Comparison of ENCODE assay signal across 8 cellular contexts in genomic region chr2:111119004-111119846, GRCh38. TPM values are rescaled to one million over a fixed set of nuclear protein-coding genes. Genes with fewer than 3 reads are reported as not detected.
DNase-seq lines count a peak whose midpoint lies in the region; ATAC-seq lines count a peak whose summit lies in the region.

No MANE protein-coding gene starts in this region.

- peaks cover 11% of the 10 kb centered on the region for H3K36me3 ChIP-seq in Karpas-422 (ENCODE audit: insufficient read depth, low read length)
- H3K36me3 ChIP-seq in iPS-18a (ENCODE audit: control insufficient read depth, low read depth, low read length): peaks cover 5% of the 10 kb centered on the region

- H3K27me3 ChIP-seq in Karpas-422 (ENCODE audit: low read length): no peaks in the 10 kb centered on the region; the same call in 1 of the 2 replicates
- H3K27me3 ChIP-seq in iPS-18a (ENCODE audit: control insufficient read depth, insufficient read depth, low read length): peaks cover 60% of the 10 kb centered on the region

- no peaks in the 10 kb centered on the region for H3K9me2 ChIP-seq in Karpas-422 (replicated peaks; ENCODE audit: insufficient read depth, low read length)

- peaks cover 31% of the 10 kb centered on the region for H3K79me2 ChIP-seq in Karpas-422 (ENCODE audit: low read length)

- H3K4me3 ChIP-seq in Karpas-422 (ENCODE audit: low read length) (peak overlapping the region; percentile 97), iPS-18a (ENCODE audit: low read length) (peak overlapping the region; percentile 55)

- H3K9ac ChIP-seq in Karpas-422 (ENCODE audit: low read length) (peak overlapping the region; percentile 87), iPS-18a (ENCODE audit: low read length) (peak overlapping the region; percentile 12)

- no peaks in the 10 kb centered on the region for H3K9me3 ChIP-seq in Karpas-422 (ENCODE audit: low read length)
- H3K9me3 ChIP-seq in iPS-18a (ENCODE audit: control insufficient read depth, low read depth, low read length): no peaks in the 10 kb centered on the region

- DNase-seq in Karpas-422: peak; percentile 69
- DNase-seq in activated gamma-delta T cell treated with anti-CD3 and anti-CD28 coated beads, Interleukin-2, amount 50 U/mL, for 16 hours (ENCODE audit: low read depth): peak; percentile 26
- DNase-seq in stimulated activated CD4-positive, alpha-beta T cell treated with anti-CD3 and anti-CD28 coated beads, Interleukin-2, amount 100 ng/mL, for 48 hours: peak; percentile 25 to 29
- DNase-seq in anterior cingulate cortex (lab: John Stamatoyannopoulos, UW): no peak
- no peak for DNase-seq in superior temporal gyrus (ENCODE audit: extremely low spot score)

- H3K27ac ChIP-seq in Karpas-422 (ENCODE audit: low read length): no peak overlapping the region; the same call in 1 of the 2 replicates
- no peak overlapping the region for H3K27ac ChIP-seq in iPS-18a (ENCODE audit: low read length)

- ATAC-seq in HG02884 (IDR thresholded peaks at IDR 0.05; ENCODE audit: unreplicated experiment) (no peak), HG02678 (IDR thresholded peaks at IDR 0.05; ENCODE audit: unreplicated experiment) (no peak)

- H2AFZ ChIP-seq in Karpas-422 (ENCODE audit: low read length): peak overlapping the region; percentile 36; the same call in 1 of the 2 replicates

- peaks cover 29% of the 10 kb centered on the region for H4K20me1 ChIP-seq in Karpas-422 (ENCODE audit: insufficient read depth, low read depth, low read length)

- peak overlapping the region; percentile 92 for H3K4me2 ChIP-seq in Karpas-422 (ENCODE audit: low read depth, low read length, poor library complexity, severe bottlenecking)

- H3K4me1 ChIP-seq in Karpas-422 (ENCODE audit: low read length): peaks cover 69% of the 10 kb centered on the region
- peaks cover 20% of the 10 kb centered on the region for H3K4me1 ChIP-seq in iPS-18a (ENCODE audit: control insufficient read depth, low read depth, low read length)

RNA-seq across cellular contexts. Expression of gene BCL2L11, which starts 1.5 kb away (rescaled TPM):
- total RNA-seq in Karpas-422 (2014; rRNA removed; shearing (Covaris generic); ENCODE audit: low replicate concordance): 29.7 and 51.9 TPM in 2 replicates

Comparison
In these comparisons a context has a peak if more than half of its experiments do, and no peak if none do; other contexts are left out.
1. DNase-seq: peak in Karpas-422 (single experiment), activated gamma-delta T cell treated with anti-CD3 and anti-CD28 coated beads, Interleukin-2, amount 50 U/mL, for 16 hours (single experiment) and stimulated activated CD4-positive, alpha-beta T cell treated with anti-CD3 and anti-CD28 coated beads, Interleukin-2, amount 100 ng/mL, for 48 hours (2 of 2); none in anterior cingulate cortex (0 of 58) and superior temporal gyrus (single experiment).